Comparison of ENCODE assay signal across 8 cellular contexts in genomic region chr6:161228911-161229591, GRCh38. TPM values are rescaled to one million over a fixed set of nuclear protein-coding genes. Genes with fewer than 3 reads are reported as not detected.
DNase-seq lines count a peak whose midpoint lies in the region; ATAC-seq and FAIRE-seq lines count a peak whose summit lies in the region.

No MANE protein-coding gene starts in this region.

- H3K4me1 Mint-ChIP-seq in activated naive CD4-positive, alpha-beta T cell treated with anti-CD3 and anti-CD28 coated beads for 36 hours (ENCODE audit: low read depth) = peaks cover 8% of the 10 kb centered on the region

- no peak overlapping the region for H3K4me3 Mint-ChIP-seq in activated naive CD4-positive, alpha-beta T cell treated with anti-CD3 and anti-CD28 coated beads for 36 hours

- H3K27ac Mint-ChIP-seq in activated naive CD4-positive, alpha-beta T cell treated with anti-CD3 and anti-CD28 coated beads, Interleukin-2, amount 50 U/mL, for 72 hours = no peak overlapping the region
- H3K27ac Mint-ChIP-seq in activated naive CD4-positive, alpha-beta T cell treated with anti-CD3 and anti-CD28 coated beads for 36 hours = no peak overlapping the region

- no peaks in the 10 kb centered on the region for H3K27me3 ChIP-seq in layer of hippocampus (ENCODE audit: control insufficient read depth, insufficient read depth, low read length)

- no peaks in the 10 kb centered on the region for H3K27me3 Mint-ChIP-seq in activated naive CD4-positive, alpha-beta T cell treated with anti-CD3 and anti-CD28 coated beads for 36 hours (ENCODE audit: low read depth)

- peaks cover 8 to 12% of the 10 kb centered on the region in 2 donors for H3K36me3 Mint-ChIP-seq in activated naive CD4-positive, alpha-beta T cell treated with anti-CD3 and anti-CD28 coated beads, Interleukin-2, amount 50 U/mL, for 72 hours
- H3K36me3 Mint-ChIP-seq in activated naive CD4-positive, alpha-beta T cell treated with anti-CD3 and anti-CD28 coated beads for 36 hours (ENCODE audit: low read depth) = no peaks in the 10 kb centered on the region

- no peak for DNase-seq in activated naive CD4-positive, alpha-beta T cell treated with anti-CD3 and anti-CD28 coated beads, Interleukin-2, amount 50 U/mL, for 72 hours (ENCODE audit: low spot score in 2 of 2)
- DNase-seq in activated naive CD4-positive, alpha-beta T cell treated with anti-CD3 and anti-CD28 coated beads for 36 hours = no peak
- DNase-seq in KG1 (lab: John Stamatoyannopoulos, UW) (peak; percentile 68), brain pericyte (ENCODE audit: low read depth, low spot score) (peak; percentile 31), urothelium cell line (ENCODE audit: low spot score) (peak; percentile 15), SKM-1 treated with dmso at 0.1 percent for 144 hours (lab: John Stamatoyannopoulos, UW; ENCODE audit: unreplicated experiment) (no peak), posterior cingulate gyrus (no peak)

- peak overlapping the region; percentile 32 for H3K27ac ChIP-seq in layer of hippocampus (ENCODE audit: low read depth, low read length)

- ATAC-seq in activated naive CD4-positive, alpha-beta T cell treated with anti-CD3 and anti-CD28 coated beads, Interleukin-2, amount 50 U/mL, for 72 hours = peak; percentile 74 to 87

- peaks cover 0 to 6% of the 10 kb centered on the region in 2 donors for H3K9me3 Mint-ChIP-seq in activated naive CD4-positive, alpha-beta T cell treated with anti-CD3 and anti-CD28 coated beads, Interleukin-2, amount 50 U/mL, for 72 hours
- H3K9me3 Mint-ChIP-seq in activated naive CD4-positive, alpha-beta T cell treated with anti-CD3 and anti-CD28 coated beads for 36 hours = peaks cover 4% of the 10 kb centered on the region

- intact Hi-C loops in activated naive CD4-positive, alpha-beta T cell treated with anti-CD3 and anti-CD28 coated beads for 36 hours (cut with micrococcal nuclease) = no loop called here
- intact Hi-C loops in posterior cingulate gyrus (cut with DNase I) = no loop called here

- FAIRE-seq in urothelium cell line (lab: Jason Lieb, UNC) = no peak

- CTCF ChIA-PET in activated naive CD4-positive, alpha-beta T cell treated with anti-CD3 and anti-CD28 coated beads for 36 hours (lab: Charles Lee) = no interaction called here

RNA-seq across cellular contexts. Expression of gene AGPAT4, which starts 44.8 kb away (rescaled TPM):
- total RNA-seq in activated naive CD4-positive, alpha-beta T cell treated with anti-CD3 and anti-CD28 coated beads, Interleukin-2, amount 50 U/mL, for 72 hours = 1 to 10 TPM; 7.3 to 8.9 TPM
- total RNA-seq in activated naive CD4-positive, alpha-beta T cell treated with anti-CD3 and anti-CD28 coated beads for 36 hours = 1 to 10 TPM; 3.7 to 4.2 TPM

Comparison
In these comparisons a context has a peak if more than half of its experiments do, and no peak if none do; other contexts are left out.
1. DNase-seq: peak in KG1 (single experiment), brain pericyte (single experiment) and urothelium cell line (single experiment); none in activated naive CD4-positive, alpha-beta T cell treated with anti-CD3 and anti-CD28 coated beads, Interleukin-2, amount 50 U/mL, for 72 hours (0 of 2), activated naive CD4-positive, alpha-beta T cell treated with anti-CD3 and anti-CD28 coated beads for 36 hours (single experiment), SKM-1 treated with dmso at 0.1 percent for 144 hours (single experiment) and posterior cingulate gyrus (0 of 10).